8 cellular contexts compared by ENCODE assay signal in genomic region chr12:101823891-101824290, GRCh38. TPM values are rescaled to one million over a fixed set of nuclear protein-coding genes. Genes with fewer than 3 reads are reported as not detected.
DNase-seq lines count a peak whose midpoint lies in the region; ATAC-seq, FAIRE-seq and TF ChIP-seq lines count a peak whose summit lies in the region.

No MANE protein-coding gene starts in this region.

- no peak overlapping the region for H2BK15ac ChIP-seq in H1 (ENCODE audit: low read length)

- no peak overlapping the region for H4K91ac ChIP-seq in H1 (replicated peaks; ENCODE audit: insufficient read length, low read length)

- H3K4ac ChIP-seq in H1 (replicated peaks; ENCODE audit: insufficient read length, low read depth, low read length): no peak overlapping the region

- 32% methylated on average over 3 of the region's 3 CpGs; no CpG with 5 or more reads in 1 of the 2 experiments for WGBS in H1 (ENCODE audit: extremely low coverage in 1 of 2, insufficient coverage in 1 of 2, insufficient read length in 1 of 2, insufficient replicate concordance in 2 of 2, low coverage in 1 of 2, low lambda C conversion rate in 2 of 2, missing lambda C conversion rate in 1 of 2), 2 experiments

- H3K23me2 ChIP-seq in H1 (ENCODE audit: low read depth, low read length): 0 out of 2 replicates have a peak, but pooled peaks cover 2% of the 10 kb centered on the region

- peak; percentile 27 to 63 (median 41) for TF ChIP-seq CTCF in H1 (IDR thresholded peaks at IDR 0.05; ENCODE audit: control extremely low read depth in 1 of 3, insufficient read depth in 1 of 3, low read depth in 1 of 3, low read length in 3 of 3)

- H3K9ac ChIP-seq in H1 (replicated peaks in 1 of 4; ENCODE audit: extremely low read depth in 1 of 4, low read depth in 3 of 4, low read length in 3 of 4): peak overlapping the region in 1 of 4 experiments; percentile 6; a peak in 1 of 7 replicates

- no peak overlapping the region for H2AFZ ChIP-seq in H1 (ENCODE audit: low read length)

- TF ChIP-seq EP300 in H1 (IDR thresholded peaks at IDR 0.05; ENCODE audit: borderline replicate concordance in 1 of 2, low read depth in 2 of 2, low read length in 2 of 2): no peak

- no peak overlapping the region for H2BK5ac ChIP-seq in H1 (ENCODE audit: low read depth, low read length)

- TF ChIP-seq RAD21 in H1 (IDR thresholded peaks at IDR 0.05 in 1 of 2, conservative IDR thresholded peaks at IDR 0.05 in 1 of 2; ENCODE audit: low read depth in 2 of 2, low read length in 2 of 2): peak; percentile 13 to 24; a peak in 2 of 4 replicates

- H3K79me1 ChIP-seq in H1 (ENCODE audit: low read depth, low read length): peaks cover 3% of the 10 kb centered on the region; the same call in 1 of the 2 replicates

- H3K27ac ChIP-seq in H1 (ENCODE audit: low read depth, low read length): no peak overlapping the region

- H2BK12ac ChIP-seq in H1 (ENCODE audit: low read depth, low read length): 0 out of 2 replicates have a peak overlapping the region, but pooled peaks have one; percentile 10

- H2BK20ac ChIP-seq in H1 (ENCODE audit: low read length): no peak overlapping the region

- peak overlapping the region; percentile 58 for H3K4me3 Mint-ChIP-seq in activated CD8-positive, alpha-beta T cell treated with anti-CD3 and anti-CD28 coated beads, Interleukin-2, amount 10 ng/mL, durations not matched to agents 7 days and 5 days

- POLR2A ChIA-PET in activated CD8-positive, alpha-beta T cell treated with anti-CD3 and anti-CD28 coated beads, Interleukin-2, amount 10 ng/mL, durations not matched to agents 7 days and 5 days (lab: Charles Lee): interaction anchor here (0.8 to 2.1 kb wide), 6 partner anchors 26 to 417 kb away, joined by 3 to 7 read pairs (median 4); partner anchors contain the start of genes ARL1 and WASHC3
- POLR2A ChIA-PET in H1 (lab: Charles Lee; ENCODE audit: partially characterized antibody): interaction anchor here (0.6 to 1.7 kb wide), 3 partner anchors 11 to 1973 kb away, joined by 3 to 4 read pairs (median 3); no protein-coding TSS in a partner anchor

- no peaks in the 10 kb centered on the region for H3K27me3 ChIP-seq in H1 (replicated peaks in 1 of 4; ENCODE audit: control insufficient read depth in 3 of 4, extremely low read depth in 1 of 4, insufficient read depth in 3 of 4, low read length in 3 of 4)

- no peak overlapping the region for H3K56ac ChIP-seq in H1 (replicated peaks; ENCODE audit: insufficient read length, low read depth, low read length)

- H3K4me1 Mint-ChIP-seq in activated CD8-positive, alpha-beta T cell treated with anti-CD3 and anti-CD28 coated beads, Interleukin-2, amount 10 ng/mL, durations not matched to agents 7 days and 5 days (ENCODE audit: low read depth): peaks cover 88% of the 10 kb centered on the region

- H2BK120ac ChIP-seq in H1 (replicated peaks; ENCODE audit: low read depth, low read length): no peak overlapping the region

- peak; percentile 76 for FAIRE-seq in H1 (lab: Jason Lieb, UNC)

- no peak overlapping the region for H3K14ac ChIP-seq in H1 (ENCODE audit: insufficient read length)

- H3K23ac ChIP-seq in H1 (ENCODE audit: insufficient read length): no peak overlapping the region

- peak; percentile 71 for ATAC-seq in HG02852 (IDR thresholded peaks at IDR 0.05; ENCODE audit: unreplicated experiment)
- ATAC-seq in activated CD8-positive, alpha-beta T cell treated with anti-CD3 and anti-CD28 coated beads, Interleukin-2, amount 10 ng/mL, durations not matched to agents 7 days and 5 days: peak; percentile 97
- ATAC-seq in stimulated activated naive CD8-positive, alpha-beta T cell treated with anti-CD3 and anti-CD28 coated beads, Interleukin-15, Interleukin-2, amounts not matched to agents 100 U/mL and 50 U/mL, for 24 hours: peak; percentile 84

- H4K8ac ChIP-seq in H1 (ENCODE audit: extremely low read depth, insufficient read depth, low read length): no peak overlapping the region; the same call in 1 of the 2 replicates

- 0 out of 4 replicates have a peak, but pooled peaks cover under 1 to 3% of the 10 kb centered on the region in 2 experiments for H3K9me3 ChIP-seq in H1 (ENCODE audit: insufficient read depth in 2 of 2, low read depth in 1 of 2, low read length in 1 of 2)

- H3K27ac Mint-ChIP-seq in activated CD8-positive, alpha-beta T cell treated with anti-CD3 and anti-CD28 coated beads, Interleukin-2, amount 10 ng/mL, durations not matched to agents 7 days and 5 days: peak overlapping the region; percentile 77

- no peaks in the 10 kb centered on the region for H3K27me3 Mint-ChIP-seq in activated CD8-positive, alpha-beta T cell treated with anti-CD3 and anti-CD28 coated beads, Interleukin-2, amount 10 ng/mL, durations not matched to agents 7 days and 5 days (ENCODE audit: low read depth)

- H3K4me2 ChIP-seq in H1 (ENCODE audit: insufficient read depth in 1 of 2, low read depth in 2 of 2, low read length in 2 of 2): peak overlapping the region; percentile 4 to 6; a peak in 3 of 4 replicates

- H3K36me3 ChIP-seq in H1 (ENCODE audit: control insufficient read depth in 2 of 4, insufficient read depth in 4 of 4, low read length in 3 of 4): no peaks in the 10 kb centered on the region; a peak in 2 of 8 replicates

- H3K18ac ChIP-seq in H1 (ENCODE audit: extremely low read depth, low read length): 0 out of 2 replicates have a peak overlapping the region, but pooled peaks have one; percentile 68

- peak overlapping the region in 1 of 4 experiments; percentile 4; a peak in 1 of 8 replicates for H3K4me3 ChIP-seq in H1 (ENCODE audit: extremely low read depth in 1 of 4, insufficient read depth in 2 of 4, low read depth in 3 of 4, low read length in 4 of 4)

- 0 out of 3 replicates have a peak, but pooled peaks of 1 of the 2 experiments have one; percentile 21 for TF ChIP-seq POLR2A in H1 (IDR thresholded peaks at IDR 0.05; ENCODE audit: control extremely low read depth in 1 of 2, low read depth in 2 of 2, low read length in 2 of 2)

- peaks cover 6 to 31% (median 22%) of the 10 kb centered on the region in 4 experiments for H3K4me1 ChIP-seq in H1 (replicated peaks in 1 of 4; ENCODE audit: control insufficient read depth in 3 of 4, insufficient read depth in 4 of 4, low read length in 3 of 4)

- peaks cover 53% of the 10 kb centered on the region for H3K36me3 Mint-ChIP-seq in activated CD8-positive, alpha-beta T cell treated with anti-CD3 and anti-CD28 coated beads, Interleukin-2, amount 10 ng/mL, durations not matched to agents 7 days and 5 days (ENCODE audit: low read depth)

- H3K79me2 ChIP-seq in H1 (ENCODE audit: control insufficient read depth in 1 of 2, insufficient read depth in 2 of 2, low read length in 2 of 2): peaks cover 5 to 76% of the 10 kb centered on the region in 2 experiments

- peak; percentile 16 for DNase-seq in SKM-1 treated with dmso at 0.1 percent for 144 hours (lab: John Stamatoyannopoulos, UW; ENCODE audit: unreplicated experiment)
- no peak for DNase-seq in SKM-1 (lab: John Stamatoyannopoulos, UW; ENCODE audit: unreplicated experiment)
- peak; percentile 8 for DNase-seq in NCI-H226
- DNase-seq in activated CD8-positive, alpha-beta T cell treated with anti-CD3 and anti-CD28 coated beads, Interleukin-2, amount 10 ng/mL, durations not matched to agents 7 days and 5 days: peak; percentile 88
- peak in 1 of 2 experiments; percentile 50 for DNase-seq in H1 (ENCODE audit: low read depth in 1 of 2, low spot score in 2 of 2)
- DNase-seq in myocyte (ENCODE audit: low read depth): peak; percentile 73
- peak; percentile 54 for DNase-seq in stimulated activated naive CD8-positive, alpha-beta T cell treated with anti-CD3 and anti-CD28 coated beads, Interleukin-15, Interleukin-2, amounts not matched to agents 100 U/mL and 50 U/mL, for 24 hours

- H3K9me3 Mint-ChIP-seq in activated CD8-positive, alpha-beta T cell treated with anti-CD3 and anti-CD28 coated beads, Interleukin-2, amount 10 ng/mL, durations not matched to agents 7 days and 5 days (ENCODE audit: insufficient read depth): peaks cover 4% of the 10 kb centered on the region

- peak overlapping the region; percentile 55 for H4K5ac ChIP-seq in H1 (ENCODE audit: insufficient read length, low read depth, low read length)

- CTCF ChIA-PET in activated CD8-positive, alpha-beta T cell treated with anti-CD3 and anti-CD28 coated beads, Interleukin-2, amount 10 ng/mL, durations not matched to agents 7 days and 5 days (lab: Charles Lee): interaction anchor here (0.8 to 12.4 kb wide), 15 partner anchors 8 to 409 kb away, joined by 3 to 263 read pairs (median 13); no protein-coding TSS in a partner anchor
- CTCF ChIA-PET in H1 (lab: Charles Lee; ENCODE audit: partially characterized antibody): interaction anchor here (0.7 to 12.7 kb wide), 18 partner anchors 8 to 417 kb away, joined by 3 to 190 read pairs (median 4); partner anchors contain the start of gene ARL1

- peaks cover 0 to 1% of the 10 kb centered on the region in 2 experiments for H4K20me1 ChIP-seq in H1 (replicated peaks in 1 of 2; ENCODE audit: control insufficient read depth in 1 of 2, insufficient read depth in 2 of 2, low read length in 2 of 2)

- H2AK5ac ChIP-seq in H1 (ENCODE audit: low read depth, low read length): no peak overlapping the region

RNA-seq across cellular contexts. Expression of gene GNPTAB, which starts 6.9 kb away (rescaled TPM):
- 100 to 1,000 TPM; 104 to 109 TPM for total RNA-seq in activated CD8-positive, alpha-beta T cell treated with anti-CD3 and anti-CD28 coated beads, Interleukin-2, amount 10 ng/mL, durations not matched to agents 7 days and 5 days
- 51.3 and 54.6 TPM in 2 replicates for total RNA-seq in H1 (2021; fragmentation: NEBNext Ultra II Directional; extraction: Animal tissue kit (Norgen Biotek cat#: 25700))
- polyA plus RNA-seq in H1 (2011; rRNA removed): 14.3 and 21.5 TPM in 2 replicates
- polyA plus RNA-seq in H1 (2011; cell fraction: cytosol; rRNA removed): 24.0 TPM
- polyA plus RNA-seq in H1 (2011; cell fraction: nucleus; rRNA removed): 21.3 TPM
- 22.9 to 45.7 TPM (median 29.2 TPM) in 4 replicates for polyA plus RNA-seq in H1 (2012, experiment 1 of 2)
- polyA plus RNA-seq in H1 (2012, experiment 2 of 2): 2.5 TPM
- polyA plus RNA-seq in H1 (2013, experiment 1 of 2): 32.0 TPM
- 34.8 TPM for polyA plus RNA-seq in H1 (2013, experiment 2 of 2)
- 76.7 and 97.7 TPM in 2 replicates for polyA minus RNA-seq in H1 (2011; rRNA and poly(A)+ RNA removed)
- polyA minus RNA-seq in H1 (2011; cell fraction: cytosol; rRNA and poly(A)+ RNA removed): 23.4 TPM
- 65.5 TPM for polyA minus RNA-seq in H1 (2011; cell fraction: nucleus; rRNA and poly(A)+ RNA removed)
- total RNA-seq in myocyte: 17.7 and 33.5 TPM in 2 replicates
- polyA plus RNA-seq in myocyte (2012): 17.5 TPM

RNA-seq across cellular contexts. Expression of gene DRAM1, which starts 53.5 kb away (rescaled TPM):
- 1 to 10 TPM; 2.6 to 2.7 TPM for total RNA-seq in activated CD8-positive, alpha-beta T cell treated with anti-CD3 and anti-CD28 coated beads, Interleukin-2, amount 10 ng/mL, durations not matched to agents 7 days and 5 days
- 5.7 and 6.2 TPM in 2 replicates for total RNA-seq in H1 (2021; fragmentation: NEBNext Ultra II Directional; extraction: Animal tissue kit (Norgen Biotek cat#: 25700))
- polyA plus RNA-seq in H1 (2011; rRNA removed): 3.0 and 4.6 TPM in 2 replicates
- 2.9 TPM for polyA plus RNA-seq in H1 (2011; cell fraction: cytosol; rRNA removed)
- 4.2 TPM for polyA plus RNA-seq in H1 (2011; cell fraction: nucleus; rRNA removed)
- polyA plus RNA-seq in H1 (2012, experiment 1 of 2): 5.9 to 9.3 TPM (median 6.5 TPM) in 4 replicates
- polyA plus RNA-seq in H1 (2012, experiment 2 of 2): 2.0 TPM
- 6.8 TPM for polyA plus RNA-seq in H1 (2013, experiment 1 of 2)
- 7.8 TPM for polyA plus RNA-seq in H1 (2013, experiment 2 of 2)
- 6.5 and 7.7 TPM in 2 replicates for polyA minus RNA-seq in H1 (2011; rRNA and poly(A)+ RNA removed)
- polyA minus RNA-seq in H1 (2011; cell fraction: cytosol; rRNA and poly(A)+ RNA removed): 2.9 TPM
- polyA minus RNA-seq in H1 (2011; cell fraction: nucleus; rRNA and poly(A)+ RNA removed): 13.9 TPM
- total RNA-seq in myocyte: 5.6 and 10.6 TPM in 2 replicates
- polyA plus RNA-seq in myocyte (2012): 31.0 TPM
